10 cellular contexts compared by ENCODE assay signal in the genomic region with DNA sequence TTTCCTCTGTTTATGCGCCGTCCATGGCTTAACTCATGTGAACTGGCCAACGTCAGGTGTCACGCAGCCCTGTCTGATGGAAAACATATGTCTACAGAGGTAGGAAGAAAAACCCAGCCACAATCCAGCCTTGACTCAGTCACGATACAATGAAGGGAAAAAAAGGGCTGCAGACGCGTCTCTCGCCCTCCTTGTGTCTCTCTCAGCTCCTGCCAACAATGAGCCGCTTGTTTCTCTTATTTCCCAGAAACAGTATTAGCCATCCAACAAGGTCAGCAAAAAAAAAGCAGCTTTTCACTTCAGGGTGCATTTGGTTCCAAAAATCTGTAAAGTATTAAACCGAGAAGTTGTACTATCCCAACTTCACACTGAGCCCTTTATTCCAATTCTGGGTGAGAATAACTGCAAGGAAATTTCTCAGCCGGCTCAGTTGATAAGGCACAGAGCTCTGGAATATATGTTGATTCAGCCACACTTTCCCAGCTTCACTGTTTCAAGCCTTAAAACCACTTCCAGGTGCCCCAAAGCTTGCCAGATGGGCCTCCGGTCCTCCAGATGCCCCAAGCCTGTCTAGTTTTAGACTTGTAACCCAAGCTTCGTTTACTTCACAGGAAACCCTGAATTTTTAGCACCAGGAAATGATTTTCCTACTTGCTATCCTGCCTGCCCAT.
A peak's percentile ranks its signal among the peaks of the same experiment; 100 is the strongest.
DNase-seq lines count a peak whose midpoint lies in the region; ATAC-seq and TF ChIP-seq lines count a peak whose summit lies in the region.
"Had no signal": no experiment of that assay in that cellular context is flagged by ENCODE, and none has a peak within 500 bp of the region (broad histone marks: within the 10 kb centered on the region; RNA-seq: fewer than 3 reads in every experiment).

No MANE protein-coding gene starts in this region.

- no peak overlapping the region for H3K18ac ChIP-seq in neuronal stem cell (ENCODE audit: low read length)

- no peaks in the 10 kb centered on the region for H3K9me3 ChIP-seq in gastroesophageal sphincter
- H3K9me3 ChIP-seq in neuronal stem cell (replicated peaks in 1 of 2; ENCODE audit: control insufficient read depth in 2 of 2, insufficient read depth in 1 of 2, low read depth in 1 of 2, low read length in 2 of 2) = no peaks in the 10 kb centered on the region

- intact Hi-C loops in posterior vena cava (cut with DNase I) = loop anchor here in 1 of 2 donors (2.0 kb wide), 1 partner anchor 19 kb away; no protein-coding TSS in a partner anchor

- H3K4me1 ChIP-seq in gastroesophageal sphincter (peaks cover 27 to 81% (median 32%) of the 10 kb centered on the region in 3 donors), neuronal stem cell (ENCODE audit: control insufficient read depth in 2 of 2, insufficient read depth in 1 of 2, low read depth in 1 of 2, low read length in 2 of 2) (peaks cover 14 to 19% of the 10 kb centered on the region in 2 donors)

- WGBS in gastroesophageal sphincter (ENCODE audit: low coverage in 1 of 2), 2 donors = 1 to 24% methylated on average over 7 to 13 of the region's 13 CpGs
- WGBS in neuronal stem cell (ENCODE audit: extremely low coverage in 2 of 2, insufficient read length in 2 of 2, insufficient replicate concordance in 1 of 2), 2 donors = no CpG with 5 or more reads among the region's 13 CpGs

- H3K4me1 Mint-ChIP-seq in WTC11 = peaks cover 29% of the 10 kb centered on the region
- H3K4me1 Mint-ChIP-seq: B cell had no signal

- POLR2A ChIA-PET in WTC11 (lab: Charles Lee) = no interaction called here

- no peak overlapping the region for H4K91ac ChIP-seq in neuronal stem cell (ENCODE audit: low read depth, low read length, poor library complexity)

- TF ChIP-seq CTCF in WTC11 (IDR thresholded peaks at IDR 0.05) (no peak), gastroesophageal sphincter (IDR thresholded peaks at IDR 0.05) (no peak)

- H3K4ac ChIP-seq in neuronal stem cell (ENCODE audit: low read length) = no peak overlapping the region

- H2AFZ ChIP-seq in neuronal stem cell (ENCODE audit: low read length) = peak overlapping the region; percentile 19

- no peak overlapping the region for H4K8ac ChIP-seq in neuronal stem cell (ENCODE audit: low read depth, low read length)

- H3K27ac Mint-ChIP-seq in WTC11 = peak overlapping the region; percentile 45; the same call in 1 of the 2 replicates
- H3K27ac Mint-ChIP-seq: B cell had no signal

- H3K9ac ChIP-seq in neuronal stem cell (ENCODE audit: low read depth, low read length, poor library complexity) = no peak overlapping the region

- H3K36me3 ChIP-seq in gastroesophageal sphincter = no peaks in the 10 kb centered on the region
- H3K36me3 ChIP-seq in neuronal stem cell (replicated peaks in 1 of 2; ENCODE audit: control insufficient read depth in 2 of 2, insufficient read depth in 2 of 2, low read length in 2 of 2) = peaks cover 0 to 7% of the 10 kb centered on the region in 2 donors

- H2BK120ac ChIP-seq in neuronal stem cell (ENCODE audit: low read depth, low read length) = no peak overlapping the region

- H2BK15ac ChIP-seq in neuronal stem cell (ENCODE audit: low read length) = no peak overlapping the region

- H3K27me3 Mint-ChIP-seq in WTC11 (ENCODE audit: low read depth) = no peaks in the 10 kb centered on the region

- ATAC-seq in WTC11 (no peak), gastroesophageal sphincter (peak; percentile 71), HG03378 (IDR thresholded peaks at IDR 0.05; ENCODE audit: unreplicated experiment) (no peak), HG02610 (IDR thresholded peaks at IDR 0.05; ENCODE audit: unreplicated experiment) (no peak)

- H3K4me3 ChIP-seq in gastroesophageal sphincter (no peak overlapping the region), neuronal stem cell (ENCODE audit: low read length in 2 of 2) (no peak overlapping the region)

- DNase-seq in AG08395 (ENCODE audit: low spot score) (peak; percentile 56), WTC11 (ENCODE audit: low spot score) (no peak), neuronal stem cell (ENCODE audit: low spot score) (no peak), posterior vena cava (ENCODE audit: low spot score) (no peak), inferior parietal cortex (ENCODE audit: extremely low spot score) (no peak)
- DNase-seq: NCI-H2171 treated with DMSO at 0.1 percent for 48 hours had no signal

- H3K27me3 ChIP-seq in gastroesophageal sphincter (no peaks in the 10 kb centered on the region), neuronal stem cell (ENCODE audit: control insufficient read depth in 3 of 3, insufficient read depth in 3 of 3, low read depth in 1 of 3, low read length in 3 of 3) (no peaks in the 10 kb centered on the region)

- H3K4me2 ChIP-seq in neuronal stem cell (ENCODE audit: insufficient read depth, low read length, poor library complexity, severe bottlenecking) = no peak overlapping the region

- CTCF ChIA-PET in WTC11 (lab: Charles Lee) = interaction anchor here (0.9 to 1.0 kb wide), 3 partner anchors 15 to 254 kb away, joined by 3 to 7 read pairs (median 4); no protein-coding TSS in a partner anchor

- H3K79me1 ChIP-seq in neuronal stem cell (ENCODE audit: low read depth, low read length) = no peaks in the 10 kb centered on the region

- no peak overlapping the region for H3K4me3 Mint-ChIP-seq in WTC11
- H3K4me3 Mint-ChIP-seq: B cell had no signal

- no peaks in the 10 kb centered on the region for H3K36me3 Mint-ChIP-seq in WTC11

- no peak overlapping the region for H2BK5ac ChIP-seq in neuronal stem cell (ENCODE audit: low read length)

- no peak overlapping the region for H3K23ac ChIP-seq in neuronal stem cell (ENCODE audit: low read depth, low read length, poor library complexity)

- H3K27ac ChIP-seq in gastroesophageal sphincter = peak overlapping the region; percentile 14 to 81 (median 74)
- peak overlapping the region; percentile 62 for H3K27ac ChIP-seq in neuronal stem cell (replicated peaks; ENCODE audit: low read length)

- H2BK12ac ChIP-seq in neuronal stem cell (ENCODE audit: low read length) = no peak overlapping the region

- H3K9me3 Mint-ChIP-seq in WTC11 = no peaks in the 10 kb centered on the region

- no peak overlapping the region for H3K14ac ChIP-seq in neuronal stem cell (ENCODE audit: low read length)

- no peak for TF ChIP-seq EP300 in gastroesophageal sphincter (IDR thresholded peaks at IDR 0.05)

- TF ChIP-seq POLR2A in gastroesophageal sphincter (IDR thresholded peaks at IDR 0.05) = no peak

- no peak overlapping the region for H2AK5ac ChIP-seq in neuronal stem cell (ENCODE audit: low read depth, low read length)

TF ChIP-seq in WTC11, 78 proteins besides CTCF, POLR2A, EP300 and RAD21 (continues in another document):
- TF ChIP-seq, protein P1, sequence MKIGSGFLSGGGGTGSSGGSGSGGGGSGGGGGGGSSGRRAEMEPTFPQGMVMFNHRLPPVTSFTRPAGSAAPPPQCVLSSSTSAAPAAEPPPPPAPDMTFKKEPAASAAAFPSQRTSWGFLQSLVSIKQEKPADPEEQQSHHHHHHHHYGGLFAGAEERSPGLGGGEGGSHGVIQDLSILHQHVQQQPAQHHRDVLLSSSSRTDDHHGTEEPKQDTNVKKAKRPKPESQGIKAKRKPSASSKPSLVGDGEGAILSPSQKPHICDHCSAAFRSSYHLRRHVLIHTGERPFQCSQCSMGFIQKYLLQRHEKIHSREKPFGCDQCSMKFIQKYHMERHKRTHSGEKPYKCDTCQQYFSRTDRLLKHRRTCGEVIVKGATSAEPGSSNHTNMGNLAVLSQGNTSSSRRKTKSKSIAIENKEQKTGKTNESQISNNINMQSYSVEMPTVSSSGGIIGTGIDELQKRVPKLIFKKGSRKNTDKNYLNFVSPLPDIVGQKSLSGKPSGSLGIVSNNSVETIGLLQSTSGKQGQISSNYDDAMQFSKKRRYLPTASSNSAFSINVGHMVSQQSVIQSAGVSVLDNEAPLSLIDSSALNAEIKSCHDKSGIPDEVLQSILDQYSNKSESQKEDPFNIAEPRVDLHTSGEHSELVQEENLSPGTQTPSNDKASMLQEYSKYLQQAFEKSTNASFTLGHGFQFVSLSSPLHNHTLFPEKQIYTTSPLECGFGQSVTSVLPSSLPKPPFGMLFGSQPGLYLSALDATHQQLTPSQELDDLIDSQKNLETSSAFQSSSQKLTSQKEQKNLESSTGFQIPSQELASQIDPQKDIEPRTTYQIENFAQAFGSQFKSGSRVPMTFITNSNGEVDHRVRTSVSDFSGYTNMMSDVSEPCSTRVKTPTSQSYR (CRISPR knock-in tag; IDR thresholded peaks at IDR 0.05) = no peak
- TF ChIP-seq NFATC4 (CRISPR knock-in tag; IDR thresholded peaks at IDR 0.05) (no peak), GABPB1 (CRISPR knock-in tag; IDR thresholded peaks at IDR 0.05) (no peak), CBFB (CRISPR knock-in tag; IDR thresholded peaks at IDR 0.05; ENCODE audit: low read depth) (no peak), ZNF423 (CRISPR knock-in tag; IDR thresholded peaks at IDR 0.05) (no peak), SMAD4 (CRISPR knock-in tag; IDR thresholded peaks at IDR 0.05) (no peak)
- TF ChIP-seq, protein P2, sequence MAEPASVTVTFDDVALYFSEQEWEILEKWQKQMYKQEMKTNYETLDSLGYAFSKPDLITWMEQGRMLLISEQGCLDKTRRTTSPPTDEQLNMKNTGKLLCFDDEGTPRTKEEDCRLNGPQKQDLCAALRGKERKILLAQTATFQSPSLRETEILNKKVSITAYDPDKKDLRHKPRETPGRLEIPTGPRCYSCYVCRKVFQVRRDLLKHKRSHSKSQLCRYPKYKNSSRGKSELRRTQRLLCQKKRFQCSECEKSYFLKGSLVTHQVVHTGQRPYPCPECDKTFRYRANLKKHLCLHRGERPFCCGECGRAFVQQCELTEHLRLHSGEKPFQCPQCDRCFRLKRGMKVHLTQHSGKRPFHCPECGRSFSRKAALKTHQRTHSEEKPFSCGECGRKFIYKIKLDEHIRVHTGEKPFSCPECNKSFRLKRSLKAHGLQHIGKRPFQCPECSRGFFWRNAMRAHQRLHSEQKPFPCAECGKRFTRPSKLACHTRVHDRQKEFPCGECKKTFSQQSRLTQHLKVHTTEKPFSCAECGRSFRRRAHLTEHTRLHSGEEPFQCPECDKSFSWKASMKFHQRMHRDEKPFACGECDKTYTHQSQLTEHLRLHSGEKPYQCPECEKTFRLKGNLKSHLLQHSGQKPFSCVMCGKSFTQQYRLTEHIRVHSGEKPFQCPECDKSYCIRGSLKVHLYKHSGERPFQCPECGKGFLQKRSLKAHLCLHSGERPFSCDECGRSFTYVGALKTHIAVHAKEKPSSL (CRISPR knock-in tag; conservative IDR thresholded peaks at IDR 0.05) = no peak
- TF ChIP-seq, protein P3, sequence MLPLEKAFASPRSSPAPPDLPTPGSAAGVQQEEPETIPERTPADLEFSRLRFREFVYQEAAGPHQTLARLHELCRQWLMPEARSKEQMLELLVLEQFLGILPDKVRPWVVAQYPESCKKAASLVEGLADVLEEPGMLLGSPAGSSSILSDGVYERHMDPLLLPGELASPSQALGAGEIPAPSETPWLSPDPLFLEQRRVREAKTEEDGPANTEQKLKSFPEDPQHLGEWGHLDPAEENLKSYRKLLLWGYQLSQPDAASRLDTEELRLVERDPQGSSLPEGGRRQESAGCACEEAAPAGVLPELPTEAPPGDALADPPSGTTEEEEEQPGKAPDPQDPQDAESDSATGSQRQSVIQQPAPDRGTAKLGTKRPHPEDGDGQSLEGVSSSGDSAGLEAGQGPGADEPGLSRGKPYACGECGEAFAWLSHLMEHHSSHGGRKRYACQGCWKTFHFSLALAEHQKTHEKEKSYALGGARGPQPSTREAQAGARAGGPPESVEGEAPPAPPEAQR (CRISPR knock-in tag; IDR thresholded peaks at IDR 0.05) = no peak
